In genomic region chr17:4833941-4834501, GRCh38 we compare ENCODE assay signal across 8 cellular contexts. TPM values are rescaled to one million over a fixed set of nuclear protein-coding genes. Genes with fewer than 3 reads are reported as not detected.
DNase-seq lines count a peak whose midpoint lies in the region; ATAC-seq and TF ChIP-seq lines count a peak whose summit lies in the region.

No MANE protein-coding gene starts in this region.

- no peaks in the 10 kb centered on the region for H3K36me3 ChIP-seq in KOPT-K1 (ENCODE audit: insufficient read depth, low read length)
- peaks cover 0 to 9% (median 0%) of the 10 kb centered on the region in 9 donors for H3K36me3 ChIP-seq in heart right ventricle
- H3K36me3 ChIP-seq in psoas muscle (ENCODE audit: insufficient read depth in 1 of 2, low read depth in 1 of 2) = no peaks in the 10 kb centered on the region

- ATAC-seq in heart right ventricle = peak in 5 of 8 donors; percentile 1 to 31 (median 7)
- no peak for ATAC-seq in psoas muscle
- ATAC-seq in HG02938 (IDR thresholded peaks at IDR 0.05; ENCODE audit: unreplicated experiment) = no peak
- ATAC-seq in HG02852 (IDR thresholded peaks at IDR 0.05; ENCODE audit: unreplicated experiment) = no peak

- no peaks in the 10 kb centered on the region for H3K9me3 Mint-ChIP-seq in activated T-helper 1 cell treated with anti-CD3 and anti-CD28 coated beads, Interleukin-12 subunit alpha, Interleukin-12 subunit beta, Interleukin-2, Interleukin-4 antibody, amounts not matched to agents 30 ng/mL and 10 ng/mL and 1 ng/mL, durations not matched to agents 14 hours and 24 hours and 36 hours

- H3K36me3 Mint-ChIP-seq in activated T-helper 1 cell treated with anti-CD3 and anti-CD28 coated beads, Interleukin-12 subunit alpha, Interleukin-12 subunit beta, Interleukin-2, Interleukin-4 antibody, amounts not matched to agents 30 ng/mL and 10 ng/mL and 1 ng/mL, durations not matched to agents 14 hours and 24 hours and 36 hours (ENCODE audit: low read depth) = peaks cover 9% of the 10 kb centered on the region

- H3K27me3 ChIP-seq in heart right ventricle = no peaks in the 10 kb centered on the region
- H3K27me3 ChIP-seq in psoas muscle (ENCODE audit: insufficient read depth in 3 of 3, low read length in 2 of 3) = no peaks in the 10 kb centered on the region

- peak overlapping the region; percentile 87 for H3K27ac Mint-ChIP-seq in activated T-helper 1 cell treated with anti-CD3 and anti-CD28 coated beads, Interleukin-12 subunit alpha, Interleukin-12 subunit beta, Interleukin-2, Interleukin-4 antibody, amounts not matched to agents 30 ng/mL and 10 ng/mL and 1 ng/mL, durations not matched to agents 14 hours and 24 hours and 36 hours

- H3K9me3 ChIP-seq in KOPT-K1 (ENCODE audit: insufficient read depth, low read length, poor library complexity, severe bottlenecking) (no peaks in the 10 kb centered on the region), heart right ventricle (no peaks in the 10 kb centered on the region), psoas muscle (no peaks in the 10 kb centered on the region)

- 3 to 4% methylated on average over 13 of the region's 13 CpGs for WGBS in heart right ventricle, 2 donors
- 8 to 14% (median 9%) methylated on average over 13 of the region's 13 CpGs for WGBS in psoas muscle, 3 donors

- H3K4me3 ChIP-seq in heart right ventricle (peak overlapping the region; percentile 67 to 99 (median 90)), psoas muscle (peak overlapping the region; percentile 98)

- peak; percentile 6 for DNase-seq in DMS79 (lab: John Stamatoyannopoulos, UW)
- DNase-seq in activated T-helper 1 cell treated with anti-CD3 and anti-CD28 coated beads, Interleukin-12 subunit alpha, Interleukin-12 subunit beta, Interleukin-2, Interleukin-4 antibody, amounts not matched to agents 30 ng/mL and 10 ng/mL and 1 ng/mL, durations not matched to agents 14 hours and 24 hours and 36 hours (ENCODE audit: low spot score) = no peak
- DNase-seq in heart right ventricle = peak in 1 of 2 donors; percentile 38
- DNase-seq in psoas muscle = no peak
- no peak for DNase-seq in NCI-H1694 (lab: John Stamatoyannopoulos, UW)

- H3K27ac ChIP-seq in KOPT-K1 (ENCODE audit: low read depth, low read length, poor library complexity, severe bottlenecking) (peak overlapping the region; percentile 59), heart right ventricle (peak overlapping the region; percentile 64 to 97 (median 92)), psoas muscle (peak overlapping the region; percentile 94)

- peak overlapping the region; percentile 88 for H3K4me3 Mint-ChIP-seq in activated T-helper 1 cell treated with anti-CD3 and anti-CD28 coated beads, Interleukin-12 subunit alpha, Interleukin-12 subunit beta, Interleukin-2, Interleukin-4 antibody, amounts not matched to agents 30 ng/mL and 10 ng/mL and 1 ng/mL, durations not matched to agents 14 hours and 24 hours and 36 hours

- TF ChIP-seq CTCF in heart right ventricle (IDR thresholded peaks at IDR 0.05) (no peak), psoas muscle (IDR thresholded peaks at IDR 0.05) (no peak)

- H3K27me3 Mint-ChIP-seq in activated T-helper 1 cell treated with anti-CD3 and anti-CD28 coated beads, Interleukin-12 subunit alpha, Interleukin-12 subunit beta, Interleukin-2, Interleukin-4 antibody, amounts not matched to agents 30 ng/mL and 10 ng/mL and 1 ng/mL, durations not matched to agents 14 hours and 24 hours and 36 hours (ENCODE audit: insufficient read depth) = no peaks in the 10 kb centered on the region

- H3K4me1 ChIP-seq in heart right ventricle (peaks cover 10 to 56% (median 53%) of the 10 kb centered on the region in 9 donors), psoas muscle (peaks cover 25% of the 10 kb centered on the region)

- H3K4me1 Mint-ChIP-seq in activated T-helper 1 cell treated with anti-CD3 and anti-CD28 coated beads, Interleukin-12 subunit alpha, Interleukin-12 subunit beta, Interleukin-2, Interleukin-4 antibody, amounts not matched to agents 30 ng/mL and 10 ng/mL and 1 ng/mL, durations not matched to agents 14 hours and 24 hours and 36 hours (ENCODE audit: low read depth) = peaks cover 37% of the 10 kb centered on the region

- intact Hi-C loops in activated T-helper 1 cell treated with anti-CD3 and anti-CD28 coated beads, Interleukin-12 subunit alpha, Interleukin-12 subunit beta, Interleukin-2, Interleukin-4 antibody, amounts not matched to agents 30 ng/mL and 10 ng/mL and 1 ng/mL, durations not matched to agents 14 hours and 24 hours and 36 hours (cut with micrococcal nuclease) = loop anchor here (1.0 to 5.0 kb wide), 5 partner anchors 27 to 124 kb away; partner anchors contain the start of genes ARRB2, MED11, PFN1 and PLD2
- intact Hi-C loops in heart right ventricle (cut with DNase I) = loop anchor here in 4 of 10 donors (2.0 to 10.0 kb wide), 2 partner anchors 43 to 51 kb away; no protein-coding TSS in a partner anchor
- intact Hi-C loops in psoas muscle (cut with DNase I) = loop anchor here (10.0 kb wide), 1 partner anchor 51 kb away; no protein-coding TSS in a partner anchor

RNA-seq across cellular contexts. Expression of gene MINK1, which starts 0.9 kb away (rescaled TPM):
- total RNA-seq in activated T-helper 1 cell treated with anti-CD3 and anti-CD28 coated beads, Interleukin-12 subunit alpha, Interleukin-12 subunit beta, Interleukin-2, Interleukin-4 antibody, amounts not matched to agents 30 ng/mL and 10 ng/mL and 1 ng/mL, durations not matched to agents 14 hours and 24 hours and 36 hours = 66.5 and 67.5 TPM in 2 replicates
- total RNA-seq in heart right ventricle (10 to 100 TPM; 26.4 to 54.1 (median 33.5) TPM), psoas muscle (10 to 100 TPM; 15.8 to 23.8 (median 20.8) TPM)
- polyA plus RNA-seq in heart right ventricle (10 to 100 TPM; 17.3 to 52.3 TPM), psoas muscle (10 to 100 TPM in 2 of 3 donors, 1 to 10 TPM in 1; 8.9 to 19.2 (median 14.2) TPM)

RNA-seq across cellular contexts. Expression of gene PLD2, which starts 27.1 kb away (rescaled TPM):
- total RNA-seq in activated T-helper 1 cell treated with anti-CD3 and anti-CD28 coated beads, Interleukin-12 subunit alpha, Interleukin-12 subunit beta, Interleukin-2, Interleukin-4 antibody, amounts not matched to agents 30 ng/mL and 10 ng/mL and 1 ng/mL, durations not matched to agents 14 hours and 24 hours and 36 hours = 16.7 and 22.2 TPM in 2 replicates
- total RNA-seq in heart right ventricle = 10 to 100 TPM in 6 of 10 donors, 1 to 10 TPM in 4; 6.4 to 18.6 (median 10.4) TPM
- 10 to 100 TPM in 1 of 2 donors, 1 to 10 TPM in 1; 5.6 to 20.7 TPM for polyA plus RNA-seq in heart right ventricle
- total RNA-seq in psoas muscle = 1 to 10 TPM; 3.7 to 7.5 (median 4.3) TPM
- polyA plus RNA-seq in psoas muscle = 1 to 10 TPM; 2.4 to 4.2 (median 3.0) TPM

RNA-seq across cellular contexts. Expression of gene PSMB6, which starts 38.1 kb away (rescaled TPM):
- 205 and 208 TPM in 2 replicates for total RNA-seq in activated T-helper 1 cell treated with anti-CD3 and anti-CD28 coated beads, Interleukin-12 subunit alpha, Interleukin-12 subunit beta, Interleukin-2, Interleukin-4 antibody, amounts not matched to agents 30 ng/mL and 10 ng/mL and 1 ng/mL, durations not matched to agents 14 hours and 24 hours and 36 hours
- total RNA-seq in heart right ventricle = 100 to 1,000 TPM; 160 to 221 (median 176) TPM
- polyA plus RNA-seq in heart right ventricle = 100 to 1,000 TPM; 151 to 386 TPM
- total RNA-seq in psoas muscle = 100 to 1,000 TPM; 160 to 254 (median 234) TPM
- polyA plus RNA-seq in psoas muscle = 100 to 1,000 TPM; 416 to 561 (median 427) TPM

RNA-seq across cellular contexts. Expression of gene GLTPD2, which starts 45.3 kb away (rescaled TPM):
- not detected in 2 replicates for total RNA-seq in activated T-helper 1 cell treated with anti-CD3 and anti-CD28 coated beads, Interleukin-12 subunit alpha, Interleukin-12 subunit beta, Interleukin-2, Interleukin-4 antibody, amounts not matched to agents 30 ng/mL and 10 ng/mL and 1 ng/mL, durations not matched to agents 14 hours and 24 hours and 36 hours
- total RNA-seq in heart right ventricle (under 1 TPM in 1 of 10 donors, not detected in 9; 0.25 TPM), psoas muscle (not detected)
- polyA plus RNA-seq in heart right ventricle (not detected), psoas muscle (not detected)

Comparison
In these comparisons a context has a peak if more than half of its experiments do, and no peak if none do; other contexts are left out.
1. ATAC-seq: peak in heart right ventricle (5 of 8); none in psoas muscle (0 of 4), HG02938 (single experiment) and HG02852 (single experiment).
2. Peak in every context shown above with its lines, with median percentiles within 50 percentile points of each other: H3K27ac ChIP-seq.